11 cellular contexts compared by ENCODE assay signal in the genomic region with DNA sequence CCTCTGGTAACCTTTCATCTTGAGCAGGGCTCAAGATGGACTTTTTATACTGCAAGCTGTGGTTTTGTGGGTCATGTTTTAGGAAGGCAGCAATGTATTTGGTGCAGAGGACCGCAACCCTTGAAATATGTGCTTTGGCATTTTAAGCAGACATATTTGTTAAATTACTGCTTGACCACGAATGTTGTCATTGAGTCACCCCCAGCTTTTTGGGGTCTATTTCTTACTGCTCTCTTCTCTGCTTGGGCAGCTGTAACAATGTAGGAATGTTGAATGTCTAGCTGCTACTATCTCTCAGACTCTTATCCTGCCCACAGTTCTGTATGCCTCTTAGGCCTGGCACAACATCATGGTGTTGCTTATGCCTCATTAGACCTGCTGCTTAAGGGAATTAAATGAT. TPM values are rescaled to one million over a fixed set of nuclear protein-coding genes. Genes with fewer than 3 reads are reported as not detected.
DNase-seq lines count a peak whose midpoint lies in the region; ATAC-seq, FAIRE-seq and TF ChIP-seq lines count a peak whose summit lies in the region.
"Had no signal": no experiment of that assay in that cellular context is flagged by ENCODE, and none has a peak within 500 bp of the region (broad histone marks: within the 10 kb centered on the region; RNA-seq: fewer than 3 reads in every experiment).

No MANE protein-coding gene starts in this region.

- H2BK120ac ChIP-seq in H1 (replicated peaks; ENCODE audit: low read depth, low read length): no peak overlapping the region

- TF ChIP-seq EP300 in H1 (IDR thresholded peaks at IDR 0.05; ENCODE audit: borderline replicate concordance in 1 of 2, low read depth in 2 of 2, low read length in 2 of 2): no peak

- H3K4me3 ChIP-seq in PC-9 (no peak overlapping the region), H1 (ENCODE audit: extremely low read depth in 1 of 4, insufficient read depth in 2 of 4, low read depth in 3 of 4, low read length in 4 of 4) (no peak overlapping the region), prostate gland (no peak overlapping the region)

- POLR2A ChIA-PET in PC-9 (lab: Charles Lee; ENCODE audit: unreplicated experiment) (interaction anchor here (0.6 kb wide), 1 partner anchor 8 kb away, joined by 3 read pairs; no protein-coding TSS in a partner anchor), H1 (lab: Charles Lee; ENCODE audit: partially characterized antibody) (interaction anchor here (1.0 to 1.4 kb wide), 2 partner anchors 21 to 48 kb away, joined by 3 to 4 read pairs; no protein-coding TSS in a partner anchor)

- CTCF ChIA-PET in PC-9 (lab: Charles Lee) (interaction anchor here (0.6 kb wide), 1 partner anchor 132 kb away, joined by 4 read pairs; no protein-coding TSS in a partner anchor), H1 (lab: Charles Lee; ENCODE audit: partially characterized antibody) (interaction anchor here (0.6 to 5.6 kb wide), 11 partner anchors 10 to 632 kb away, joined by 3 to 49 read pairs (median 3); no protein-coding TSS in a partner anchor)

- no peak overlapping the region for H2AK5ac ChIP-seq in H1 (ENCODE audit: low read depth, low read length)

- ATAC-seq in activated naive CD8-positive, alpha-beta T cell treated with anti-CD3 and anti-CD28 coated beads, Interleukin-2, amount 50 U/mL, for 24 hours: no peak
- no peak for ATAC-seq in GM21576 (IDR thresholded peaks at IDR 0.05; ENCODE audit: unreplicated experiment)
- ATAC-seq in GM19455 (IDR thresholded peaks at IDR 0.05; ENCODE audit: unreplicated experiment): no peak

- no peak for DNase-seq in activated naive CD8-positive, alpha-beta T cell treated with anti-CD3 and anti-CD28 coated beads, Interleukin-2, amount 50 U/mL, for 24 hours
- DNase-seq in activated naive CD8-positive, alpha-beta T cell treated with anti-CD3 and anti-CD28 coated beads for 36 hours: no peak
- DNase-seq in PC-9: peak; percentile 10 to 61
- DNase-seq in H1 (ENCODE audit: low read depth in 1 of 2, low spot score in 2 of 2): no peak
- peak; percentile 24 for DNase-seq in smooth muscle cell of the brain vasculature (ENCODE audit: low read depth, low spot score)
- DNase-seq in prostate gland (ENCODE audit: low spot score): no peak
- DNase-seq: activated naive CD4-positive, alpha-beta T cell treated with anti-CD3 and anti-CD28 coated beads, Interleukin-2, amount 10 ng/mL, durations not matched to agents 7 days and 5 days; left cardiac atrium had no signal

- no peak overlapping the region for H2BK15ac ChIP-seq in H1 (ENCODE audit: low read length)

- H3K79me2 ChIP-seq in PC-9 (ENCODE audit: low read depth): peaks cover 96% of the 10 kb centered on the region
- peaks cover 82 to 98% of the 10 kb centered on the region in 2 experiments for H3K79me2 ChIP-seq in H1 (ENCODE audit: control insufficient read depth in 1 of 2, insufficient read depth in 2 of 2, low read length in 2 of 2)

- intact Hi-C loops in PC-9 (cut with micrococcal nuclease; ENCODE audit: unreplicated experiment) (no loop called here), prostate gland (cut with DNase I) (no loop called here)

- peaks cover 4% of the 10 kb centered on the region; the same call in 1 of the 2 replicates for H3F3A ChIP-seq in PC-9 (ENCODE audit: insufficient read depth, low read depth)

- H3K9ac ChIP-seq in H1 (replicated peaks in 1 of 4; ENCODE audit: extremely low read depth in 1 of 4, low read depth in 3 of 4, low read length in 3 of 4): no peak overlapping the region
- H3K9ac ChIP-seq: parathyroid adenoma had no signal

- no peaks in the 10 kb centered on the region for H3K9me3 ChIP-seq in PC-9 (ENCODE audit: insufficient read depth, low read depth)
- no peaks in the 10 kb centered on the region for H3K9me3 ChIP-seq in H1 (ENCODE audit: insufficient read depth in 2 of 2, low read depth in 1 of 2, low read length in 1 of 2)
- H3K9me3 ChIP-seq in prostate gland: no peaks in the 10 kb centered on the region

- no peak overlapping the region for H2BK5ac ChIP-seq in H1 (ENCODE audit: low read depth, low read length)

- H2AFZ ChIP-seq in PC-9: no peak overlapping the region
- no peak overlapping the region for H2AFZ ChIP-seq in H1 (ENCODE audit: low read length)
- H2AFZ ChIP-seq: parathyroid adenoma had no signal

- no peak overlapping the region for H4K8ac ChIP-seq in H1 (ENCODE audit: extremely low read depth, insufficient read depth, low read length)

- H3K4me1 ChIP-seq in PC-9 (replicated peaks; ENCODE audit: insufficient read depth): peaks cover 23% of the 10 kb centered on the region; the same call in 1 of the 2 replicates
- H3K4me1 ChIP-seq in H1 (replicated peaks in 1 of 4; ENCODE audit: control insufficient read depth in 3 of 4, insufficient read depth in 4 of 4, low read length in 3 of 4): peaks cover 8 to 13% (median 11%) of the 10 kb centered on the region in 4 experiments; a peak in 6 of 7 replicates
- no peaks in the 10 kb centered on the region for H3K4me1 ChIP-seq in prostate gland (replicated peaks)
- H3K4me1 ChIP-seq: parathyroid adenoma had no signal

- no peak overlapping the region for H4K5ac ChIP-seq in H1 (ENCODE audit: insufficient read length, low read depth, low read length)

- H3K36me3 Mint-ChIP-seq in activated naive CD8-positive, alpha-beta T cell treated with anti-CD3 and anti-CD28 coated beads, Interleukin-2, amount 50 U/mL, for 24 hours (ENCODE audit: low read depth): peaks cover 11% of the 10 kb centered on the region
- H3K36me3 Mint-ChIP-seq in activated naive CD8-positive, alpha-beta T cell treated with anti-CD3 and anti-CD28 coated beads for 36 hours: peaks cover 6% of the 10 kb centered on the region

- H3K4me3 Mint-ChIP-seq in activated naive CD8-positive, alpha-beta T cell treated with anti-CD3 and anti-CD28 coated beads, Interleukin-2, amount 50 U/mL, for 24 hours: peak overlapping the region; percentile 18
- no peak overlapping the region for H3K4me3 Mint-ChIP-seq in activated naive CD8-positive, alpha-beta T cell treated with anti-CD3 and anti-CD28 coated beads for 36 hours
- H3K4me3 Mint-ChIP-seq: activated naive CD4-positive, alpha-beta T cell treated with anti-CD3 and anti-CD28 coated beads, Interleukin-2, amount 10 ng/mL, durations not matched to agents 7 days and 5 days had no signal

- 94% methylated on average over 2 of the region's 2 CpGs; no CpG with 5 or more reads in 1 of the 2 experiments for WGBS in H1 (ENCODE audit: extremely low coverage in 1 of 2, insufficient coverage in 1 of 2, insufficient read length in 1 of 2, insufficient replicate concordance in 2 of 2, low coverage in 1 of 2, low lambda C conversion rate in 2 of 2, missing lambda C conversion rate in 1 of 2), 2 experiments
- 59% methylated on average over 2 of the region's 2 CpGs for WGBS in prostate gland

- H3K9me3 Mint-ChIP-seq in activated naive CD8-positive, alpha-beta T cell treated with anti-CD3 and anti-CD28 coated beads, Interleukin-2, amount 50 U/mL, for 24 hours: no peaks in the 10 kb centered on the region
- H3K9me3 Mint-ChIP-seq in activated naive CD8-positive, alpha-beta T cell treated with anti-CD3 and anti-CD28 coated beads for 36 hours: no peaks in the 10 kb centered on the region
- H3K9me3 Mint-ChIP-seq: activated naive CD4-positive, alpha-beta T cell treated with anti-CD3 and anti-CD28 coated beads, Interleukin-2, amount 10 ng/mL, durations not matched to agents 7 days and 5 days had no signal

- no peaks in the 10 kb centered on the region for H3K27me3 Mint-ChIP-seq in activated naive CD8-positive, alpha-beta T cell treated with anti-CD3 and anti-CD28 coated beads, Interleukin-2, amount 50 U/mL, for 24 hours
- H3K27me3 Mint-ChIP-seq in activated naive CD8-positive, alpha-beta T cell treated with anti-CD3 and anti-CD28 coated beads for 36 hours: no peaks in the 10 kb centered on the region
- H3K27me3 Mint-ChIP-seq: activated naive CD4-positive, alpha-beta T cell treated with anti-CD3 and anti-CD28 coated beads, Interleukin-2, amount 10 ng/mL, durations not matched to agents 7 days and 5 days had no signal

- no peak overlapping the region for H3K4ac ChIP-seq in H1 (replicated peaks; ENCODE audit: insufficient read length, low read depth, low read length)

- H3K18ac ChIP-seq in H1 (ENCODE audit: extremely low read depth, low read length): peak overlapping the region; percentile 20; the same call in 1 of the 2 replicates

- no peaks in the 10 kb centered on the region; the same call in 1 of the 2 replicates for H3K23me2 ChIP-seq in H1 (ENCODE audit: low read depth, low read length)

- H3K56ac ChIP-seq in H1 (replicated peaks; ENCODE audit: insufficient read length, low read depth, low read length): no peak overlapping the region

- H2BK12ac ChIP-seq in H1 (ENCODE audit: low read depth, low read length): no peak overlapping the region

- no peak overlapping the region for H2BK20ac ChIP-seq in H1 (ENCODE audit: low read length)

- H3K27ac ChIP-seq in PC-9 (no peak overlapping the region), H1 (ENCODE audit: low read depth, low read length) (no peak overlapping the region), prostate gland (no peak overlapping the region)
- H3K27ac ChIP-seq: parathyroid adenoma had no signal

- H3K14ac ChIP-seq in H1 (ENCODE audit: insufficient read length): no peak overlapping the region

- TF ChIP-seq RAD21 in H1 (IDR thresholded peaks at IDR 0.05 in 1 of 2, conservative IDR thresholded peaks at IDR 0.05 in 1 of 2; ENCODE audit: low read depth in 2 of 2, low read length in 2 of 2): no peak

- H4K20me1 ChIP-seq in PC-9 (ENCODE audit: insufficient read depth): peaks cover 38% of the 10 kb centered on the region
- peaks cover 33 to 52% of the 10 kb centered on the region in 2 experiments for H4K20me1 ChIP-seq in H1 (replicated peaks in 1 of 2; ENCODE audit: control insufficient read depth in 1 of 2, insufficient read depth in 2 of 2, low read length in 2 of 2)

- TF ChIP-seq POLR2A in H1 (IDR thresholded peaks at IDR 0.05; ENCODE audit: control extremely low read depth in 1 of 2, low read depth in 2 of 2, low read length in 2 of 2): no peak
- TF ChIP-seq POLR2A in prostate gland (IDR thresholded peaks at IDR 0.05): no peak

- no peak overlapping the region for H3K23ac ChIP-seq in H1 (ENCODE audit: insufficient read length)

- H3K4me1 Mint-ChIP-seq in activated naive CD8-positive, alpha-beta T cell treated with anti-CD3 and anti-CD28 coated beads, Interleukin-2, amount 50 U/mL, for 24 hours: peaks cover 65% of the 10 kb centered on the region
- H3K4me1 Mint-ChIP-seq in activated naive CD8-positive, alpha-beta T cell treated with anti-CD3 and anti-CD28 coated beads for 36 hours: peaks cover 51% of the 10 kb centered on the region

- no peaks in the 10 kb centered on the region for H3K27me3 ChIP-seq in PC-9 (ENCODE audit: insufficient read depth, low read depth)
- no peaks in the 10 kb centered on the region for H3K27me3 ChIP-seq in H1 (replicated peaks in 1 of 4; ENCODE audit: control insufficient read depth in 3 of 4, extremely low read depth in 1 of 4, insufficient read depth in 3 of 4, low read length in 3 of 4)
- no peaks in the 10 kb centered on the region for H3K27me3 ChIP-seq in prostate gland (replicated peaks; ENCODE audit: insufficient read depth)

- BruUV-seq in PC-9 (replicated peaks; lab: Mats Ljungman, UMichigan): no TSS peak

- H3K36me3 ChIP-seq in PC-9 (ENCODE audit: low read depth) (no peaks in the 10 kb centered on the region), H1 (ENCODE audit: control insufficient read depth in 2 of 4, insufficient read depth in 4 of 4, low read length in 3 of 4) (no peaks in the 10 kb centered on the region), prostate gland (no peaks in the 10 kb centered on the region)

- FAIRE-seq in H1 (lab: Jason Lieb, UNC): no peak

- no peaks in the 10 kb centered on the region for H3K9me2 ChIP-seq in PC-9 (ENCODE audit: insufficient read depth)

- no peak for TF ChIP-seq CTCF in PC-9 (conservative IDR thresholded peaks at IDR 0.05)
- no peak for TF ChIP-seq CTCF in H1 (IDR thresholded peaks at IDR 0.05; ENCODE audit: control extremely low read depth in 1 of 3, insufficient read depth in 1 of 3, low read depth in 1 of 3, low read length in 3 of 3)
- TF ChIP-seq CTCF in prostate gland (IDR thresholded peaks at IDR 0.05): no peak

- no peak overlapping the region for H3K27ac Mint-ChIP-seq in activated naive CD8-positive, alpha-beta T cell treated with anti-CD3 and anti-CD28 coated beads, Interleukin-2, amount 50 U/mL, for 24 hours
- H3K27ac Mint-ChIP-seq in activated naive CD8-positive, alpha-beta T cell treated with anti-CD3 and anti-CD28 coated beads for 36 hours: no peak overlapping the region
- H3K27ac Mint-ChIP-seq: activated naive CD4-positive, alpha-beta T cell treated with anti-CD3 and anti-CD28 coated beads, Interleukin-2, amount 10 ng/mL, durations not matched to agents 7 days and 5 days had no signal

- peaks cover 2% of the 10 kb centered on the region; the same call in 1 of the 2 replicates for H3K79me1 ChIP-seq in H1 (ENCODE audit: low read depth, low read length)

- 0 out of 2 replicates have a peak overlapping the region, but pooled peaks have one; percentile 19 for H3K4me2 ChIP-seq in PC-9
- H3K4me2 ChIP-seq in H1 (ENCODE audit: insufficient read depth in 1 of 2, low read depth in 2 of 2, low read length in 2 of 2): peak overlapping the region in 1 of 2 experiments; percentile 3; a peak in 1 of 4 replicates

- H4K91ac ChIP-seq in H1 (replicated peaks; ENCODE audit: insufficient read length, low read length): no peak overlapping the region

RNA-seq across cellular contexts. Expression of a gene that starts 6.0 kb away (rescaled TPM):
- total RNA-seq in activated naive CD8-positive, alpha-beta T cell treated with anti-CD3 and anti-CD28 coated beads for 36 hours: 10 to 100 TPM; 88.7 to 93.5 TPM
- total RNA-seq in PC-9 (2021) (40.0 and 53.8 TPM in 2 replicates), prostate gland (100 to 1,000 TPM in 1 of 2 donors, 10 to 100 TPM in 1; 36.0 to 130 TPM)
- 202 and 217 TPM in 2 replicates for total RNA-seq in H1 (2021; fragmentation: NEBNext Ultra II Directional; extraction: Animal tissue kit (Norgen Biotek cat#: 25700))
- polyA plus RNA-seq in H1 (2011; rRNA removed): 58.2 and 65.5 TPM in 2 replicates
- 80.3 TPM for polyA plus RNA-seq in H1 (2011; cell fraction: cytosol; rRNA removed)
- 94.0 TPM for polyA plus RNA-seq in H1 (2011; cell fraction: nucleus; rRNA removed)
- 73.6 to 109 TPM (median 89.5 TPM) in 4 replicates for polyA plus RNA-seq in H1 (2012, experiment 1 of 2)
- 7.1 TPM for polyA plus RNA-seq in H1 (2012, experiment 2 of 2)
- 140 TPM for polyA plus RNA-seq in H1 (2013, experiment 1 of 2)
- 139 TPM for polyA plus RNA-seq in H1 (2013, experiment 2 of 2)
- polyA minus RNA-seq in H1 (2011; rRNA and poly(A)+ RNA removed): 109 and 131 TPM in 2 replicates
- polyA minus RNA-seq in H1 (2011; cell fraction: cytosol; rRNA and poly(A)+ RNA removed): 86.8 TPM
- polyA minus RNA-seq in H1 (2011; cell fraction: nucleus; rRNA and poly(A)+ RNA removed): 208 TPM

Comparison
In these comparisons a context has a peak if more than half of its experiments do, and no peak if none do; other contexts are left out.
1. DNase-seq: peak in PC-9 (2 of 2) and smooth muscle cell of the brain vasculature (single experiment); none in activated naive CD8-positive, alpha-beta T cell treated with anti-CD3 and anti-CD28 coated beads, Interleukin-2, amount 50 U/mL, for 24 hours (single experiment), activated naive CD8-positive, alpha-beta T cell treated with anti-CD3 and anti-CD28 coated beads for 36 hours (single experiment), H1 (0 of 2) and prostate gland (single experiment).